Comparison of ENCODE assay signal across 1 cellular context in genomic region chr10:97412891-97413304, GRCh38.
TF ChIP-seq lines count a peak whose summit lies in the region.

No MANE protein-coding gene starts in this region.

TF ChIP-seq in GM12878, 131 proteins besides CTCF, POLR2A, EP300 and RAD21:
- no peak for TF ChIP-seq KAT2A (conservative IDR thresholded peaks at IDR 0.05; ENCODE audit: control insufficient read depth, low read depth, low read length)
- TF ChIP-seq HDAC2 (IDR thresholded peaks at IDR 0.05) = no peak
- TF ChIP-seq CHD4 (IDR thresholded peaks at IDR 0.05) = no peak
- no peak for TF ChIP-seq HDGF (IDR thresholded peaks at IDR 0.05)
- no peak for TF ChIP-seq ATF7 (IDR thresholded peaks at IDR 0.05; ENCODE audit: low read depth)
- peak; percentile 35; the same call in 1 of the 2 replicates for TF ChIP-seq BACH1 (IDR thresholded peaks at IDR 0.05; ENCODE audit: borderline replicate concordance)
- peak; percentile 67; the same call in 1 of the 2 replicates for TF ChIP-seq ZBTB33 (IDR thresholded peaks at IDR 0.05)
- no peak for TF ChIP-seq FOXM1 (IDR thresholded peaks at IDR 0.05; ENCODE audit: low read depth, low read length)
- TF ChIP-seq, protein P1, sequence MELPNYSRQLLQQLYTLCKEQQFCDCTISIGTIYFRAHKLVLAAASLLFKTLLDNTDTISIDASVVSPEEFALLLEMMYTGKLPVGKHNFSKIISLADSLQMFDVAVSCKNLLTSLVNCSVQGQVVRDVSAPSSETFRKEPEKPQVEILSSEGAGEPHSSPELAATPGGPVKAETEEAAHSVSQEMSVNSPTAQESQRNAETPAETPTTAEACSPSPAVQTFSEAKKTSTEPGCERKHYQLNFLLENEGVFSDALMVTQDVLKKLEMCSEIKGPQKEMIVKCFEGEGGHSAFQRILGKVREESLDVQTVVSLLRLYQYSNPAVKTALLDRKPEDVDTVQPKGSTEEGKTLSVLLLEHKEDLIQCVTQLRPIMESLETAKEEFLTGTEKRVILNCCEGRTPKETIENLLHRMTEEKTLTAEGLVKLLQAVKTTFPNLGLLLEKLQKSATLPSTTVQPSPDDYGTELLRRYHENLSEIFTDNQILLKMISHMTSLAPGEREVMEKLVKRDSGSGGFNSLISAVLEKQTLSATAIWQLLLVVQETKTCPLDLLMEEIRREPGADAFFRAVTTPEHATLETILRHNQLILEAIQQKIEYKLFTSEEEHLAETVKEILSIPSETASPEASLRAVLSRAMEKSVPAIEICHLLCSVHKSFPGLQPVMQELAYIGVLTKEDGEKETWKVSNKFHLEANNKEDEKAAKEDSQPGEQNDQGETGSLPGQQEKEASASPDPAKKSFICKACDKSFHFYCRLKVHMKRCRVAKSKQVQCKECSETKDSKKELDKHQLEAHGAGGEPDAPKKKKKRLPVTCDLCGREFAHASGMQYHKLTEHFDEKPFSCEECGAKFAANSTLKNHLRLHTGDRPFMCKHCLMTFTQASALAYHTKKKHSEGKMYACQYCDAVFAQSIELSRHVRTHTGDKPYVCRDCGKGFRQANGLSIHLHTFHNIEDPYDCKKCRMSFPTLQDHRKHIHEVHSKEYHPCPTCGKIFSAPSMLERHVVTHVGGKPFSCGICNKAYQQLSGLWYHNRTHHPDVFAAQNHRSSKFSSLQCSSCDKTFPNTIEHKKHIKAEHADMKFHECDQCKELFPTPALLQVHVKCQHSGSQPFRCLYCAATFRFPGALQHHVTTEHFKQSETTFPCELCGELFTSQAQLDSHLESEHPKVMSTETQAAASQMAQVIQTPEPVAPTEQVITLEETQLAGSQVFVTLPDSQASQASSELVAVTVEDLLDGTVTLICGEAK (IDR thresholded peaks at IDR 0.05; ENCODE audit: borderline replicate concordance) = no peak
- no peak for TF ChIP-seq CREB1 (IDR thresholded peaks at IDR 0.05; ENCODE audit: low read depth)
- TF ChIP-seq NFYA (IDR thresholded peaks at IDR 0.05; ENCODE audit: borderline replicate concordance, low read depth, low read length) = no peak
- TF ChIP-seq HCFC1 (IDR thresholded peaks at IDR 0.05; ENCODE audit: low read length) = no peak
- TF ChIP-seq RUNX3 (IDR thresholded peaks at IDR 0.05; ENCODE audit: low read length) = peak; percentile 25; the same call in 1 of the 2 replicates
- TF ChIP-seq GABPA (IDR thresholded peaks at IDR 0.05; ENCODE audit: low read depth) = no peak
- TF ChIP-seq MYB (IDR thresholded peaks at IDR 0.05; ENCODE audit: borderline replicate concordance, low read depth, low read length) = no peak
- TF ChIP-seq YBX1 (IDR thresholded peaks at IDR 0.05) = no peak
- no peak for TF ChIP-seq NFXL1 (IDR thresholded peaks at IDR 0.05; ENCODE audit: borderline replicate concordance)
- no peak for TF ChIP-seq BMI1 (IDR thresholded peaks at IDR 0.05; ENCODE audit: borderline replicate concordance)
- no peak for TF ChIP-seq CHD1 (IDR thresholded peaks at IDR 0.05; ENCODE audit: low read depth, low read length)
- no peak for TF ChIP-seq ELK1 (IDR thresholded peaks at IDR 0.05; ENCODE audit: low read depth, low read length)
- TF ChIP-seq IKZF2 (IDR thresholded peaks at IDR 0.05) = peak in 1 of 2 experiments; percentile 14; a peak in 1 of 4 replicates
- TF ChIP-seq STAT1 (conservative IDR thresholded peaks at IDR 0.05) = no peak
- TF ChIP-seq ZNF217 (IDR thresholded peaks at IDR 0.05) = no peak
- TF ChIP-seq RAD51 (IDR thresholded peaks at IDR 0.05) = no peak
TF ChIP-seq in GM12878: peak in this region for 4.
